ENCODE assay signal across 2 cellular contexts in the genomic region with DNA sequence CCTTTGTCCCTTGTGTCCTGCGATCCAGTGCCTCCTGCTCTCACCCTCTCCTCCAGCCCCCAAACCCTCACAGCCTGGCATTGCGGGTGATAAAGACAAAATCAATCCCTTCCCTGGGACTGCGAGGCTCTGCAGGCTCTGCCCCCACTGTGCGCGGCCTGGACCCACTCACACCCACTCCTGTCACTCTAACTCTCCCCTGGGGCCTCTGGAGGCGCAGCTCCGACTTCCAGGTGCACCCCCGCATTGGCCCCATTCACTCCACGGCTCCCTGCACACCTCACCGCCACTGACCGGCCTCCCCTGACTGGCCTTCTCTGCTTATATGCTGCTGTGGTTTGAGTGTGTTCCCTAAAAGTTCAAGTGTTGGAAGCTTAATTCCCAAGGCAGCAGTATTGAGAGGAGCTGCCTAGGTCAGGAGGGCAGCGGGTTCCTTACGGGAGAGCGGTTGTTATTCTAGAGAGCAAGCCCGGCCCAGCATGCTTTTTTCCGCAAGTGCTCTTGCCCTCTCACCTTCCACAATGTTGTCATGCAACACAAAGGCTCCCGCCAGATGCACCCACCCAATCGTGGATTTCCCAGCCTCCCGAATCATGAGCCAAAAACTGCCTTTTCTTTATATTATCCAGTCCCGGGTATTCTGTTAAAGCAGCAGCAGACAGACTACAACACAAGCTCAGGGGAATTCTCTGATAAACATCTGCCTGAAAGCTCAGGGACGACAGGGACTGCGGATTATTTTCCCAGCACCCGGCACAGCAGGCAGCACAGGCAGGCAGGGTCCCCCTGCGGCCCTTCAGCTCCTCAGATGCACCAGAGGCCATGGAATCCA.
A peak's percentile ranks its signal among the peaks of the same experiment; 100 is the strongest.
TF ChIP-seq lines count a peak whose summit lies in the region.

No MANE protein-coding gene starts in this region.

TF ChIP-seq in SK-N-SH, 30 proteins besides CTCF, POLR2A, EP300 and RAD21 (continued from another document):
- TF ChIP-seq RCOR1 (IDR thresholded peaks at IDR 0.05; ENCODE audit: low read length), result peak; percentile 84
- TF ChIP-seq, protein P1, sequence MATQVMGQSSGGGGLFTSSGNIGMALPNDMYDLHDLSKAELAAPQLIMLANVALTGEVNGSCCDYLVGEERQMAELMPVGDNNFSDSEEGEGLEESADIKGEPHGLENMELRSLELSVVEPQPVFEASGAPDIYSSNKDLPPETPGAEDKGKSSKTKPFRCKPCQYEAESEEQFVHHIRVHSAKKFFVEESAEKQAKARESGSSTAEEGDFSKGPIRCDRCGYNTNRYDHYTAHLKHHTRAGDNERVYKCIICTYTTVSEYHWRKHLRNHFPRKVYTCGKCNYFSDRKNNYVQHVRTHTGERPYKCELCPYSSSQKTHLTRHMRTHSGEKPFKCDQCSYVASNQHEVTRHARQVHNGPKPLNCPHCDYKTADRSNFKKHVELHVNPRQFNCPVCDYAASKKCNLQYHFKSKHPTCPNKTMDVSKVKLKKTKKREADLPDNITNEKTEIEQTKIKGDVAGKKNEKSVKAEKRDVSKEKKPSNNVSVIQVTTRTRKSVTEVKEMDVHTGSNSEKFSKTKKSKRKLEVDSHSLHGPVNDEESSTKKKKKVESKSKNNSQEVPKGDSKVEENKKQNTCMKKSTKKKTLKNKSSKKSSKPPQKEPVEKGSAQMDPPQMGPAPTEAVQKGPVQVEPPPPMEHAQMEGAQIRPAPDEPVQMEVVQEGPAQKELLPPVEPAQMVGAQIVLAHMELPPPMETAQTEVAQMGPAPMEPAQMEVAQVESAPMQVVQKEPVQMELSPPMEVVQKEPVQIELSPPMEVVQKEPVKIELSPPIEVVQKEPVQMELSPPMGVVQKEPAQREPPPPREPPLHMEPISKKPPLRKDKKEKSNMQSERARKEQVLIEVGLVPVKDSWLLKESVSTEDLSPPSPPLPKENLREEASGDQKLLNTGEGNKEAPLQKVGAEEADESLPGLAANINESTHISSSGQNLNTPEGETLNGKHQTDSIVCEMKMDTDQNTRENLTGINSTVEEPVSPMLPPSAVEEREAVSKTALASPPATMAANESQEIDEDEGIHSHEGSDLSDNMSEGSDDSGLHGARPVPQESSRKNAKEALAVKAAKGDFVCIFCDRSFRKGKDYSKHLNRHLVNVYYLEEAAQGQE (IDR thresholded peaks at IDR 0.05; ENCODE audit: low read depth, low read length), result no peak

TF ChIP-seq in SK-N-SH treated with all-trans-retinoic acid at 6 μM for 48 hours, 23 proteins besides CTCF, POLR2A, EP300 and RAD21 (continued from another document):
- TF ChIP-seq, protein P2, sequence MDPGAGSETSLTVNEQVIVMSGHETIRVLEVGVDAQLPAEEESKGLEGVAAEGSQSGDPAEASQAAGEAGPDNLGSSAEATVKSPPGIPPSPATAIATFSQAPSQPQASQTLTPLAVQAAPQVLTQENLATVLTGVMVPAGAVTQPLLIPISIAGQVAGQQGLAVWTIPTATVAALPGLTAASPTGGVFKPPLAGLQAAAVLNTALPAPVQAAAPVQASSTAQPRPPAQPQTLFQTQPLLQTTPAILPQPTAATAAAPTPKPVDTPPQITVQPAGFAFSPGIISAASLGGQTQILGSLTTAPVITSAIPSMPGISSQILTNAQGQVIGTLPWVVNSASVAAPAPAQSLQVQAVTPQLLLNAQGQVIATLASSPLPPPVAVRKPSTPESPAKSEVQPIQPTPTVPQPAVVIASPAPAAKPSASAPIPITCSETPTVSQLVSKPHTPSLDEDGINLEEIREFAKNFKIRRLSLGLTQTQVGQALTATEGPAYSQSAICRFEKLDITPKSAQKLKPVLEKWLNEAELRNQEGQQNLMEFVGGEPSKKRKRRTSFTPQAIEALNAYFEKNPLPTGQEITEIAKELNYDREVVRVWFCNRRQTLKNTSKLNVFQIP (CRISPR knock-in tag; IDR thresholded peaks at IDR 0.05; ENCODE audit: borderline replicate concordance, low read depth), result no peak
- TF ChIP-seq CSDC2 (CRISPR knock-in tag; IDR thresholded peaks at IDR 0.05) (no peak), ZFP3 (CRISPR knock-in tag; IDR thresholded peaks at IDR 0.05) (no peak), BACH2 (CRISPR knock-in tag; IDR thresholded peaks at IDR 0.05; ENCODE audit: borderline replicate concordance) (no peak), RARB (CRISPR knock-in tag; IDR thresholded peaks at IDR 0.05) (no peak)
- TF ChIP-seq, protein P3, sequence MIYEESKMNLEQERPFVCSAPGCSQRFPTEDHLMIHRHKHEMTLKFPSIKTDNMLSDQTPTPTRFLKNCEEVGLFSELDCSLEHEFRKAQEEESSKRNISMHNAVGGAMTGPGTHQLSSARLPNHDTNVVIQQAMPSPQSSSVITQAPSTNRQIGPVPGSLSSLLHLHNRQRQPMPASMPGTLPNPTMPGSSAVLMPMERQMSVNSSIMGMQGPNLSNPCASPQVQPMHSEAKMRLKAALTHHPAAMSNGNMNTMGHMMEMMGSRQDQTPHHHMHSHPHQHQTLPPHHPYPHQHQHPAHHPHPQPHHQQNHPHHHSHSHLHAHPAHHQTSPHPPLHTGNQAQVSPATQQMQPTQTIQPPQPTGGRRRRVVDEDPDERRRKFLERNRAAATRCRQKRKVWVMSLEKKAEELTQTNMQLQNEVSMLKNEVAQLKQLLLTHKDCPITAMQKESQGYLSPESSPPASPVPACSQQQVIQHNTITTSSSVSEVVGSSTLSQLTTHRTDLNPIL (CRISPR knock-in tag; IDR thresholded peaks at IDR 0.05; ENCODE audit: low read depth), result no peak
